Comparison of ENCODE assay signal across 1 cellular context in genomic region chr2:200403794-200404193, GRCh38.
TF ChIP-seq lines count a peak whose summit lies in the region.

No MANE protein-coding gene starts in this region.

TF ChIP-seq in HCT116, 20 proteins besides CTCF, POLR2A, EP300 and RAD21 (continued from another document):
- TF ChIP-seq ZBTB33 (IDR thresholded peaks at IDR 0.05; ENCODE audit: extremely low read depth, insufficient replicate concordance, low read length): no peak
